20 cellular contexts compared by ENCODE assay signal in genomic region chrY:10666785-10667184, GRCh38.
DNase-seq lines count a peak whose midpoint lies in the region; ATAC-seq and TF ChIP-seq lines count a peak whose summit lies in the region.
"Had no signal": no experiment of that assay in that cellular context is flagged by ENCODE, and none has a peak within 500 bp of the region (broad histone marks: within the 10 kb centered on the region; RNA-seq: fewer than 3 reads in every experiment).

No MANE protein-coding gene starts in this region.

- H3K36me3 ChIP-seq in right atrium auricular region: no peaks in the 10 kb centered on the region
- no peaks in the 10 kb centered on the region for H3K36me3 ChIP-seq in mucosa of descending colon (ENCODE audit: low read depth)
- H3K36me3 ChIP-seq in Caco-2 (ENCODE audit: control insufficient read depth, insufficient read depth, low read length): no peaks in the 10 kb centered on the region
- no peaks in the 10 kb centered on the region for H3K36me3 ChIP-seq in MG63
- H3K36me3 ChIP-seq: BLaER1 treated with 17β-estradiol and CSF1 and Interleukin-3, amounts not matched to agents 10 nM and 100 nM had no signal

- H3K4me1 Mint-ChIP-seq in Caco-2 (ENCODE audit: low read depth, unreplicated experiment): no peaks in the 10 kb centered on the region
- no peaks in the 10 kb centered on the region for H3K4me1 Mint-ChIP-seq in T-helper 2 cell treated with Interferon-gamma antibody and Interleukin-4, amounts not matched to agents 5 μg/mL and 100 μg/mL, for 36 hours (ENCODE audit: low read depth)
- H3K4me1 Mint-ChIP-seq: CD8-positive, alpha-beta memory T cell had no signal

- DNase-seq in left ventricle myocardium superior (no peak), right atrium auricular region (ENCODE audit: low spot score) (no peak), fibroblast of villous mesenchyme (ENCODE audit: low read depth) (peak; percentile 2), mucosa of descending colon (no peak), T1000 (lab: John Stamatoyannopoulos, UW) (no peak), Caco-2 (no peak), MG63 (no peak)
- DNase-seq in T-helper 2 cell treated with Interferon-gamma antibody and Interleukin-4, amounts not matched to agents 5 μg/mL and 100 μg/mL, for 36 hours (ENCODE audit: low spot score): no peak
- DNase-seq: CD8-positive, alpha-beta memory T cell; DMS 273 treated with DMSO at 0.1 percent for 48 hours; GF-D8; MM.1S; NCI-H1105 treated with DMSO at 0.1 percent for 48 hours; NCI-H1694 treated with DMSO at 0.1 percent for 48 hours; NCI-H2107; NCI-H2227 treated with DMSO at 0.1 percent for 48 hours; NCI-H524 had no signal

- H3K9me3 ChIP-seq in right atrium auricular region: no peaks in the 10 kb centered on the region
- H3K9me3 ChIP-seq in mucosa of descending colon: peaks cover 56% of the 10 kb centered on the region
- H3K9me3 ChIP-seq in Caco-2: no peaks in the 10 kb centered on the region
- H3K9me3 ChIP-seq in MG63: no peaks in the 10 kb centered on the region
- H3K9me3 ChIP-seq: A549 had no signal

- H3K36me3 Mint-ChIP-seq in Caco-2 (ENCODE audit: insufficient read depth, unreplicated experiment): no peaks in the 10 kb centered on the region
- peaks cover 20% of the 10 kb centered on the region for H3K36me3 Mint-ChIP-seq in T-helper 2 cell treated with Interferon-gamma antibody and Interleukin-4, amounts not matched to agents 5 μg/mL and 100 μg/mL, for 36 hours (ENCODE audit: low read depth)
- H3K36me3 Mint-ChIP-seq: CD8-positive, alpha-beta memory T cell had no signal

- intact Hi-C loops in left ventricle myocardium superior (cut with micrococcal nuclease): no loop called here
- intact Hi-C loops in mucosa of descending colon (cut with DNase I, micrococcal nuclease): no loop called here
- intact Hi-C loops in Caco-2 (cut with micrococcal nuclease; ENCODE audit: unreplicated experiment): no loop called here

- ATAC-seq in left ventricle myocardium superior: peak; percentile 50
- ATAC-seq in mucosa of descending colon: peak; percentile 70
- ATAC-seq: A549, HepG2 had no signal

- H3K27ac ChIP-seq in right atrium auricular region: no peak overlapping the region
- H3K27ac ChIP-seq: A549; BLaER1 treated with 17β-estradiol and CSF1 and Interleukin-3, amounts not matched to agents 10 nM and 100 nM had no signal

- H3K4me3 ChIP-seq in right atrium auricular region: no peak overlapping the region
- H3K4me3 ChIP-seq in fibroblast of villous mesenchyme (ENCODE audit: low read depth, low read length): no peak overlapping the region
- H3K4me3 ChIP-seq in mucosa of descending colon: no peak overlapping the region
- no peak overlapping the region for H3K4me3 ChIP-seq in Caco-2 (ENCODE audit: low read depth, low read length)
- H3K4me3 ChIP-seq in MG63: no peak overlapping the region
- H3K4me3 ChIP-seq: A549; BLaER1 treated with 17β-estradiol and CSF1 and Interleukin-3, amounts not matched to agents 10 nM and 100 nM had no signal

- no peak overlapping the region for H3K27ac Mint-ChIP-seq in Caco-2 (ENCODE audit: unreplicated experiment)
- no peak overlapping the region for H3K27ac Mint-ChIP-seq in T-helper 2 cell treated with Interferon-gamma antibody and Interleukin-4, amounts not matched to agents 5 μg/mL and 100 μg/mL, for 36 hours
- H3K27ac Mint-ChIP-seq: CD8-positive, alpha-beta memory T cell had no signal

- CTCF ChIA-PET in Caco-2 (lab: Charles Lee): no interaction called here

- BruUV-seq in Caco-2 (replicated peaks; lab: Mats Ljungman, UMichigan): no TSS peak

- H3K27me3 ChIP-seq in right atrium auricular region: no peaks in the 10 kb centered on the region
- H3K27me3 ChIP-seq in Caco-2 (replicated peaks; ENCODE audit: control insufficient read depth, insufficient read depth, low read length): no peaks in the 10 kb centered on the region
- no peaks in the 10 kb centered on the region for H3K27me3 ChIP-seq in MG63
- H3K27me3 ChIP-seq: BLaER1 treated with 17β-estradiol and CSF1 and Interleukin-3, amounts not matched to agents 10 nM and 100 nM had no signal

- H3K4me1 ChIP-seq in right atrium auricular region: no peaks in the 10 kb centered on the region
- no peaks in the 10 kb centered on the region for H3K4me1 ChIP-seq in mucosa of descending colon (ENCODE audit: low read depth)
- no peaks in the 10 kb centered on the region for H3K4me1 ChIP-seq in Caco-2
- H3K4me1 ChIP-seq: A549; BLaER1 treated with 17β-estradiol and CSF1 and Interleukin-3, amounts not matched to agents 10 nM and 100 nM had no signal

- POLR2A ChIA-PET in Caco-2 (lab: Charles Lee): no interaction called here

- H3K9me3 Mint-ChIP-seq in Caco-2 (ENCODE audit: unreplicated experiment): peaks cover 52% of the 10 kb centered on the region
- H3K9me3 Mint-ChIP-seq in T-helper 2 cell treated with Interferon-gamma antibody and Interleukin-4, amounts not matched to agents 5 μg/mL and 100 μg/mL, for 36 hours: peaks cover 52% of the 10 kb centered on the region

- no peaks in the 10 kb centered on the region for H3K27me3 Mint-ChIP-seq in Caco-2 (ENCODE audit: insufficient read depth, unreplicated experiment)
- no peaks in the 10 kb centered on the region for H3K27me3 Mint-ChIP-seq in T-helper 2 cell treated with Interferon-gamma antibody and Interleukin-4, amounts not matched to agents 5 μg/mL and 100 μg/mL, for 36 hours (ENCODE audit: low read depth)
- H3K27me3 Mint-ChIP-seq: CD8-positive, alpha-beta memory T cell had no signal

- no peak overlapping the region for H3K4me3 Mint-ChIP-seq in Caco-2 (ENCODE audit: unreplicated experiment)
- H3K4me3 Mint-ChIP-seq in T-helper 2 cell treated with Interferon-gamma antibody and Interleukin-4, amounts not matched to agents 5 μg/mL and 100 μg/mL, for 36 hours: no peak overlapping the region
- H3K4me3 Mint-ChIP-seq: CD8-positive, alpha-beta memory T cell had no signal

- TF ChIP-seq CTCF in right atrium auricular region (IDR thresholded peaks at IDR 0.05): no peak
- no peak for TF ChIP-seq CTCF in fibroblast of villous mesenchyme (IDR thresholded peaks at IDR 0.05; ENCODE audit: insufficient read depth, low read depth, low read length)
- TF ChIP-seq CTCF in mucosa of descending colon (IDR thresholded peaks at IDR 0.05): no peak
- no peak for TF ChIP-seq CTCF in Caco-2 (IDR thresholded peaks at IDR 0.05; ENCODE audit: insufficient read depth in 1 of 2, low read depth in 1 of 2, low read length in 1 of 2, severe bottlenecking in 1 of 2, unreplicated experiment in 1 of 2)
